In the genomic region with DNA sequence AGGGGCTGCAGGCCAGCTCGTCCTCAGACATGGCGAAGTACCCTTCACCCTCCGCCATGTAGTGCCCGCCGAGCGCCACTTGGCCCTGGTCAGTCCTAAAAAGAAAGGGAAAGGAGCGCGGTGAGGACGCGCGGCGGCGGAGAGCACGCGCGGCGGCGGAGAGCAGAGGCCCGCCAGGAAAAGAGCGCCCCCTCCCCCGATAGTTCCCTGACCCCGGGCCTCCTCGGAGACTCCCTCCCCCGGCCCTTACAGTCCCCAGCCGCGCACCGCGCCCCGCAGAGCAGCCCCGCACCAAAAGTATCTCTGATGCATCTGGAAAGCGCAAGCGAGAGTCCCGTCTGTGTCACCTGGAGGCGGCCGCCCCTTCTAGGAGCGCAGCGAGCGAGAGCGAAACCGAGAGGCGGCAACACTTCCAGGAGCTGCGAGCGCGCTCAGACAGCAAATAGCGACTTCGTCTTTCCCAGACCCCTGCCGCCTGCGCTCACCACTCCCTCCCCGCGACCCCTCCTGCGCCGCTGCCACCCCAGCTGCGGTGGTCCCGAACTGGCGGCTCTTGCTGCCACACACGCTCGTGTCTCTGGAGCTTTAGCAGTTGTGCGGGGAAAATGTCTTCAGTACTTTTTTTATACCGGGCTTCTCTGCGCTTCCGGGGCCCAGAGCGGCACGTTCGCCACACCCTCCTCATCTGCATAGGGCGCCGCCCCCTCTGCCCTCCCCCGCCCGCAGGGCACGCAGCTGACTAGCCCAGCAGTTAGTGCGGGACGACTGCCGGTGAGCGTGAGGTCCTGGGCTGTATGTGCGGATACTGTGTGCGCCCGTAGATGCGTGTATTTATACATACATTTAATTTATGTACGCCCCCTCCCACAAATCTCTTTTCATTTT, we compare ENCODE assay signal across 8 cellular contexts. TPM values are rescaled to one million over a fixed set of nuclear protein-coding genes. Genes with fewer than 3 reads are reported as not detected.
A peak's percentile ranks its signal among the peaks of the same experiment; 100 is the strongest.
DNase-seq lines count a peak whose midpoint lies in the region; ATAC-seq, FAIRE-seq and TF ChIP-seq lines count a peak whose summit lies in the region.

Gene TENT5A (minus strand): TSS at position 598 of the 885 bp plus-strand sequence. CDS start 540 bp downstream, at position 58.

- H3K36me3 ChIP-seq in HepG2 (replicated peaks in 1 of 2; ENCODE audit: control insufficient read depth in 1 of 2, insufficient read depth in 2 of 2, low read length in 2 of 2): peaks cover 0 to 4% of the 10 kb centered on the region in 2 experiments; a peak in 3 of 5 replicates

- TF ChIP-seq EP300 in HepG2 (IDR thresholded peaks at IDR 0.05; ENCODE audit: low read depth in 2 of 2, low read length in 2 of 2) (no peak; a peak in 1 of 4 replicates), HepG2 (CRISPR knock-in tag; IDR thresholded peaks at IDR 0.05; ENCODE audit: borderline replicate concordance) (no peak)

- intact Hi-C loops in HepG2 (cut with micrococcal nuclease; ENCODE audit: unreplicated experiment): loop anchor here (1.0 to 10.0 kb wide), 13 partner anchors 55 to 512 kb away; partner anchors contain the start of gene IBTK

- H3K27me3 ChIP-seq in HepG2 (ENCODE audit: control insufficient read depth in 1 of 2, insufficient read depth in 2 of 2, low read length in 2 of 2): no peaks in the 10 kb centered on the region

- peak within 1 kb of the TSS; percentile 76 for H3K9ac ChIP-seq in HepG2 (ENCODE audit: insufficient read depth, low read depth, low read length)

- H3K4me2 ChIP-seq in HepG2 (ENCODE audit: low read depth, low read length): peak within 1 kb of the TSS; percentile 93

- H3K27ac ChIP-seq in HepG2 (ENCODE audit: extremely low read length, insufficient read depth, low read length): peak within 1 kb of the TSS; percentile 92

- H3K79me2 ChIP-seq in HepG2 (ENCODE audit: insufficient read depth, low read length): peaks cover 44% of the 10 kb centered on the region

- BruUV-seq in HepG2 (replicated peaks; lab: Mats Ljungman, UMichigan): no TSS peak

- H3K4me3 ChIP-seq in HepG2 (replicated peaks in 1 of 3; ENCODE audit: insufficient read depth in 1 of 3, low read depth in 2 of 3, low read length in 3 of 3): peak within 1 kb of the TSS; percentile 79 to 91 (median 90)

- ATAC-seq in GM19023 (IDR thresholded peaks at IDR 0.05; ENCODE audit: unreplicated experiment) (peak; percentile 71), HG03159 (IDR thresholded peaks at IDR 0.05; ENCODE audit: unreplicated experiment) (peak; percentile 85), HepG2 (peak; percentile 89)

- TF ChIP-seq CTCF in HepG2 (CRISPR knock-in tag; IDR thresholded peaks at IDR 0.05): peak; percentile 48; the same call in 1 of the 2 replicates

- 1% methylated on average over 21 of the region's 78 CpGs for WGBS in HepG2 (ENCODE audit: low lambda C conversion rate)

- no peak within 1 kb of the TSS for H2AFZ ChIP-seq in HepG2 (ENCODE audit: low read length)

- CTCF ChIA-PET in HepG2 (lab: Yijun Ruan, JAX; ENCODE audit: low intra/inter-chr PET ratio, low total read pairs): no interaction called here

- peaks cover 47% of the 10 kb centered on the region for H3K4me1 ChIP-seq in HepG2 (ENCODE audit: insufficient read depth, low read length)

- no peak for FAIRE-seq in HepG2 (lab: Jason Lieb, UNC)

- peak; percentile 59 to 78; a peak in 3 of 4 replicates for TF ChIP-seq POLR2A in HepG2 (IDR thresholded peaks at IDR 0.05; ENCODE audit: insufficient read depth in 1 of 2, low read depth in 2 of 2, low read length in 2 of 2)

- peak; percentile 93 for DNase-seq in AG08396 (ENCODE audit: low spot score)
- DNase-seq in NCI-H510A treated with DMSO at 0.1 percent for 48 hours (lab: John Stamatoyannopoulos, UW): peak; percentile 70
- peak; percentile 55 to 64 for DNase-seq in activated CD4-positive, alpha-beta T cell treated with anti-CD3 and anti-CD28 coated beads, Interleukin-2, amount 50 U/mL, for 24 hours (ENCODE audit: low read depth in 1 of 2, low spot score in 1 of 2)
- peak; percentile 94 for DNase-seq in dedifferentiated amniotic fluid mesenchymal stem cell (ENCODE audit: extremely low spot score)
- DNase-seq in HepG2 (ENCODE audit: low spot score): peak; percentile 83
- peak; percentile 63 to 71 for DNase-seq in stimulated activated CD4-positive, alpha-beta T cell treated with anti-CD3 and anti-CD28 coated beads, Interleukin-2, amount 100 ng/mL, for 48 hours

- 0 out of 2 replicates have a peak, but pooled peaks have one; percentile 5 for TF ChIP-seq RAD21 in HepG2 (CRISPR knock-in tag; IDR thresholded peaks at IDR 0.05)

- H3K9me3 ChIP-seq in HepG2 (ENCODE audit: low read length): no peaks in the 10 kb centered on the region

- in situ Hi-C loops in HepG2 (cut with HindIII; ENCODE audit: extremely low pct_ligation_motif_present, low pct_unique_long_range_greater_than_20kb): loop anchor here (5.0 kb wide), 1 partner anchor 245 kb away; no protein-coding TSS in a partner anchor

- H4K20me1 ChIP-seq in HepG2 (ENCODE audit: insufficient read depth, low read length): peaks cover 13% of the 10 kb centered on the region

- POLR2A ChIA-PET in HepG2 (lab: Yijun Ruan, JAX): interaction anchor here (0.8 to 3.1 kb wide), 19 partner anchors 9 to 496 kb away, joined by 3 to 50 read pairs (median 5); no protein-coding TSS in a partner anchor

TF ChIP-seq in HepG2, 621 proteins besides CTCF, POLR2A, EP300 and RAD21 (continues in another document):
- TF ChIP-seq, protein P1, sequence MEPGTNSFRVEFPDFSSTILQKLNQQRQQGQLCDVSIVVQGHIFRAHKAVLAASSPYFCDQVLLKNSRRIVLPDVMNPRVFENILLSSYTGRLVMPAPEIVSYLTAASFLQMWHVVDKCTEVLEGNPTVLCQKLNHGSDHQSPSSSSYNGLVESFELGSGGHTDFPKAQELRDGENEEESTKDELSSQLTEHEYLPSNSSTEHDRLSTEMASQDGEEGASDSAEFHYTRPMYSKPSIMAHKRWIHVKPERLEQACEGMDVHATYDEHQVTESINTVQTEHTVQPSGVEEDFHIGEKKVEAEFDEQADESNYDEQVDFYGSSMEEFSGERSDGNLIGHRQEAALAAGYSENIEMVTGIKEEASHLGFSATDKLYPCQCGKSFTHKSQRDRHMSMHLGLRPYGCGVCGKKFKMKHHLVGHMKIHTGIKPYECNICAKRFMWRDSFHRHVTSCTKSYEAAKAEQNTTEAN (CRISPR knock-in tag; conservative IDR thresholded peaks at IDR 0.05): no peak; the same call in 1 of the 2 replicates
- TF ChIP-seq HOMEZ (CRISPR knock-in tag; IDR thresholded peaks at IDR 0.05; ENCODE audit: low read depth) (no peak), THAP8 (CRISPR knock-in tag; IDR thresholded peaks at IDR 0.05; ENCODE audit: borderline replicate concordance) (no peak), ONECUT2 (CRISPR knock-in tag; IDR thresholded peaks at IDR 0.05) (no peak), NFKB2 (CRISPR knock-in tag; IDR thresholded peaks at IDR 0.05; ENCODE audit: borderline replicate concordance) (no peak), HNRNPH1 (optimal IDR thresholded peaks at IDR 0.05; ENCODE audit: low read depth, low read length) (no peak)

RNA-seq across cellular contexts. Expression of gene TENT5A, which starts in this region (rescaled TPM):
- total RNA-seq in HepG2 (2016; rRNA removed; fragmentation: Illumina TruSeq; extraction: Trizol): 13.8 and 15.4 TPM in 2 replicates
- total RNA-seq in HepG2 (2016; cell fraction: cytosol; rRNA removed; fragmentation: Illumina TruSeq; extraction: Trizol; ENCODE audit: low read depth): 1.3 TPM in 2 replicates
- total RNA-seq in HepG2 (2016; cell fraction: insoluble cytoplasmic fraction; rRNA removed; fragmentation: Illumina TruSeq; extraction: Trizol): 13.2 and 14.6 TPM in 2 replicates
- total RNA-seq in HepG2 (2016; cell fraction: membrane; rRNA removed; fragmentation: Illumina TruSeq; extraction: Trizol): 5.1 and 5.9 TPM in 2 replicates
- total RNA-seq in HepG2 (2016; cell fraction: nucleus; rRNA removed; fragmentation: Illumina TruSeq; extraction: Trizol): 22.7 and 22.9 TPM in 2 replicates
- 4.9 and 8.0 TPM in 2 replicates for polyA plus RNA-seq in HepG2 (2011; rRNA removed)
- 2.8 and 3.0 TPM in 2 replicates for polyA plus RNA-seq in HepG2 (2011; cell fraction: cytosol; rRNA removed)
- polyA plus RNA-seq in HepG2 (2011; cell fraction: nucleus; rRNA removed): 14.0 and 14.5 TPM in 2 replicates
- polyA plus RNA-seq in HepG2 (2012): 4.4 and 5.7 TPM in 2 replicates
- 0.22 and 0.33 TPM in 2 replicates for polyA plus RNA-seq in HepG2 (2016; cell fraction: cytosol; fragmentation: Illumina TruSeq; extraction: Trizol; ENCODE audit: low read depth)
- polyA plus RNA-seq in HepG2 (2016; cell fraction: insoluble cytoplasmic fraction; fragmentation: Illumina TruSeq; extraction: Trizol; ENCODE audit: low read depth): 7.7 and 8.0 TPM in 2 replicates
- 1.5 and 1.6 TPM in 2 replicates for polyA plus RNA-seq in HepG2 (2016; cell fraction: membrane; fragmentation: Illumina TruSeq; extraction: Trizol; ENCODE audit: low read depth)
- 32.2 and 34.0 TPM in 2 replicates for polyA plus RNA-seq in HepG2 (2016; cell fraction: nucleus; fragmentation: Illumina TruSeq; extraction: Trizol; ENCODE audit: insufficient read depth, low read depth)
- polyA minus RNA-seq in HepG2 (2011; rRNA and poly(A)+ RNA removed; ENCODE audit: low replicate concordance): 6.6 and 25.8 TPM in 2 replicates
- polyA minus RNA-seq in HepG2 (2011; cell fraction: cytosol; rRNA and poly(A)+ RNA removed): 6.4 and 7.7 TPM in 2 replicates
- 15.9 and 16.6 TPM in 2 replicates for polyA minus RNA-seq in HepG2 (2011; cell fraction: nucleus; rRNA and poly(A)+ RNA removed)

Comparison
In these comparisons a context has a peak if more than half of its experiments do, and no peak if none do; other contexts are left out.
1. Peak in every context shown above with its lines: DNase-seq, ATAC-seq, H3K4me3 ChIP-seq and H3K27ac ChIP-seq.